In genomic region chr3:123449986-123450474, GRCh38 we compare ENCODE assay signal across 10 cellular contexts. TPM values are rescaled to one million over a fixed set of nuclear protein-coding genes. Genes with fewer than 3 reads are reported as not detected.
DNase-seq lines count a peak whose midpoint lies in the region; ATAC-seq, FAIRE-seq and TF ChIP-seq lines count a peak whose summit lies in the region.
"Had no signal": no experiment of that assay in that cellular context is flagged by ENCODE, and none has a peak within 500 bp of the region (broad histone marks: within the 10 kb centered on the region; RNA-seq: fewer than 3 reads in every experiment).

No MANE protein-coding gene starts in this region.

- intact Hi-C loops in HepG2 (cut with micrococcal nuclease; ENCODE audit: unreplicated experiment) = no loop called here

- DNase-seq in DMS 273 (lab: John Stamatoyannopoulos, UW; ENCODE audit: unreplicated experiment) (peak; percentile 61), DMS 273 treated with DMSO at 0.1 percent for 48 hours (lab: John Stamatoyannopoulos, UW) (no peak), brain microvascular endothelial cell (no peak), HepG2 (ENCODE audit: low spot score) (no peak), SIG-M5 (lab: John Stamatoyannopoulos, UW) (no peak)

- H3K4me1 ChIP-seq in HepG2 (ENCODE audit: insufficient read depth, low read length) (peaks cover 20% of the 10 kb centered on the region), subcutaneous abdominal adipose tissue (ENCODE audit: control insufficient read depth in 5 of 5, insufficient read depth in 5 of 5, low read length in 5 of 5) (peaks cover 0 to 53% (median 45%) of the 10 kb centered on the region in 5 donors)

- CTCF ChIA-PET in HepG2 (lab: Yijun Ruan, JAX; ENCODE audit: low intra/inter-chr PET ratio, low total read pairs) = no interaction called here

- FAIRE-seq in HepG2 (lab: Jason Lieb, UNC) = no peak

- peak overlapping the region; percentile 56 for H3K4me3 ChIP-seq in brain microvascular endothelial cell (ENCODE audit: low read depth, low read length)
- H3K4me3 ChIP-seq in HepG2 (replicated peaks in 1 of 3; ENCODE audit: insufficient read depth in 1 of 3, low read depth in 2 of 3, low read length in 3 of 3) = peak overlapping the region in 1 of 3 experiments; percentile 73; a peak in 2 of 6 replicates
- peak overlapping the region in 4 of 5 donors; percentile 49 to 69 (median 58) for H3K4me3 ChIP-seq in subcutaneous abdominal adipose tissue (ENCODE audit: low read depth in 1 of 5, low read length in 5 of 5)

- TF ChIP-seq POLR2A in HepG2 (IDR thresholded peaks at IDR 0.05; ENCODE audit: insufficient read depth in 1 of 2, low read depth in 2 of 2, low read length in 2 of 2) = no peak

- no peaks in the 10 kb centered on the region for H4K20me1 ChIP-seq in HepG2 (ENCODE audit: insufficient read depth, low read length)

- H3K9ac ChIP-seq in HepG2 (ENCODE audit: insufficient read depth, low read depth, low read length) (no peak overlapping the region), subcutaneous abdominal adipose tissue (ENCODE audit: low read length in 5 of 5) (no peak overlapping the region)

- peak overlapping the region; percentile 73 for H3K4me2 ChIP-seq in HepG2 (ENCODE audit: low read depth, low read length)

- no TSS peak for BruUV-seq in HepG2 (replicated peaks; lab: Mats Ljungman, UMichigan)

- no peak for TF ChIP-seq EP300 in HepG2 (IDR thresholded peaks at IDR 0.05; ENCODE audit: low read depth in 2 of 2, low read length in 2 of 2)
- no peak for TF ChIP-seq EP300 in HepG2 (CRISPR knock-in tag; IDR thresholded peaks at IDR 0.05; ENCODE audit: borderline replicate concordance)

- no peak for TF ChIP-seq CTCF in brain microvascular endothelial cell (IDR thresholded peaks at IDR 0.05; ENCODE audit: low read depth, low read length, missing control alignments)
- no peak for TF ChIP-seq CTCF in HepG2 (CRISPR knock-in tag; IDR thresholded peaks at IDR 0.05)

- H3K36me3 ChIP-seq in brain microvascular endothelial cell (replicated peaks) (no peaks in the 10 kb centered on the region), HepG2 (replicated peaks in 1 of 2; ENCODE audit: control insufficient read depth in 1 of 2, insufficient read depth in 2 of 2, low read length in 2 of 2) (no peaks in the 10 kb centered on the region), subcutaneous abdominal adipose tissue (ENCODE audit: control insufficient read depth in 5 of 5, insufficient read depth in 5 of 5, low read length in 5 of 5) (no peaks in the 10 kb centered on the region)

- H2AFZ ChIP-seq in HepG2 (ENCODE audit: low read length) = no peak overlapping the region

- WGBS in HepG2 (ENCODE audit: low lambda C conversion rate) = 46% methylated on average over 31 of the region's 31 CpGs

- ATAC-seq in HepG2 (no peak), GM21360 (IDR thresholded peaks at IDR 0.05; ENCODE audit: unreplicated experiment) (no peak), GM21529 (IDR thresholded peaks at IDR 0.05; ENCODE audit: unreplicated experiment) (no peak)

- POLR2A ChIA-PET in HepG2 (lab: Yijun Ruan, JAX) = no interaction called here

- H3K27ac ChIP-seq in brain microvascular endothelial cell = no peak overlapping the region
- no peak overlapping the region for H3K27ac ChIP-seq in HepG2 (ENCODE audit: extremely low read length, insufficient read depth, low read length)
- H3K27ac ChIP-seq in subcutaneous abdominal adipose tissue (ENCODE audit: low read depth, low read length) = no peak overlapping the region
- H3K27ac ChIP-seq: 22Rv1 had no signal

- in situ Hi-C loops in brain microvascular endothelial cell (cut with HindIII; ENCODE audit: low pct_ligation_motif_present, low sequenced_read_pairs) (no loop called here), HepG2 (cut with HindIII; ENCODE audit: extremely low pct_ligation_motif_present, low pct_unique_long_range_greater_than_20kb) (no loop called here)

- no peaks in the 10 kb centered on the region for H3K9me3 ChIP-seq in HepG2 (ENCODE audit: low read length)
- H3K9me3 ChIP-seq in subcutaneous abdominal adipose tissue (ENCODE audit: control insufficient read depth in 5 of 5, low read length in 5 of 5) = no peaks in the 10 kb centered on the region

- H3K27me3 ChIP-seq in brain microvascular endothelial cell (replicated peaks) (peaks cover 48% of the 10 kb centered on the region), HepG2 (ENCODE audit: control insufficient read depth in 1 of 2, insufficient read depth in 2 of 2, low read length in 2 of 2) (peaks cover 0 to 21% of the 10 kb centered on the region in 2 experiments; a peak in 3 of 5 replicates), subcutaneous abdominal adipose tissue (ENCODE audit: control insufficient read depth in 5 of 5, insufficient read depth in 4 of 5, low read length in 5 of 5) (peaks cover 0 to 11% (median 0%) of the 10 kb centered on the region in 5 donors)

- no peaks in the 10 kb centered on the region for H3K79me2 ChIP-seq in HepG2 (ENCODE audit: insufficient read depth, low read length)

- TF ChIP-seq RAD21 in HepG2 (CRISPR knock-in tag; IDR thresholded peaks at IDR 0.05) = no peak

TF ChIP-seq in HepG2, 621 proteins besides CTCF, POLR2A, EP300 and RAD21:
- TF ChIP-seq ZNF264 (CRISPR knock-in tag; IDR thresholded peaks at IDR 0.05) (no peak), HNRNPK (IDR thresholded peaks at IDR 0.05; ENCODE audit: low read depth, low read length, poor library complexity, severe bottlenecking) (peak; percentile 55)

RNA-seq across cellular contexts. Expression of gene ADCY5, which starts 1.1 kb away (rescaled TPM):
- total RNA-seq in HepG2 (2016; rRNA removed; fragmentation: Illumina TruSeq; extraction: Trizol) = not detected in 2 replicates
- not detected in 2 replicates for total RNA-seq in HepG2 (2016; cell fraction: cytosol; rRNA removed; fragmentation: Illumina TruSeq; extraction: Trizol; ENCODE audit: low read depth)
- total RNA-seq in HepG2 (2016; cell fraction: insoluble cytoplasmic fraction; rRNA removed; fragmentation: Illumina TruSeq; extraction: Trizol) = not detected in 2 replicates
- total RNA-seq in HepG2 (2016; cell fraction: membrane; rRNA removed; fragmentation: Illumina TruSeq; extraction: Trizol) = not detected in 2 replicates
- total RNA-seq in HepG2 (2016; cell fraction: nucleus; rRNA removed; fragmentation: Illumina TruSeq; extraction: Trizol) = not detected in 2 replicates
- not detected in 2 replicates for polyA plus RNA-seq in HepG2 (2011; rRNA removed)
- not detected in 2 replicates for polyA plus RNA-seq in HepG2 (2011; cell fraction: cytosol; rRNA removed)
- polyA plus RNA-seq in HepG2 (2011; cell fraction: nucleus; rRNA removed) = 0.12 TPM in 1 of 2 replicates, not detected in the other
- polyA plus RNA-seq in HepG2 (2012) = 0.04 and 0.05 TPM in 2 replicates
- polyA plus RNA-seq in HepG2 (2016; cell fraction: cytosol; fragmentation: Illumina TruSeq; extraction: Trizol; ENCODE audit: low read depth) = not detected in 2 replicates
- 0.17 TPM in 1 of 2 replicates, not detected in the other for polyA plus RNA-seq in HepG2 (2016; cell fraction: insoluble cytoplasmic fraction; fragmentation: Illumina TruSeq; extraction: Trizol; ENCODE audit: low read depth)
- polyA plus RNA-seq in HepG2 (2016; cell fraction: membrane; fragmentation: Illumina TruSeq; extraction: Trizol; ENCODE audit: low read depth) = not detected in 2 replicates
- polyA plus RNA-seq in HepG2 (2016; cell fraction: nucleus; fragmentation: Illumina TruSeq; extraction: Trizol; ENCODE audit: insufficient read depth, low read depth) = not detected in 2 replicates
- polyA minus RNA-seq in HepG2 (2011; rRNA and poly(A)+ RNA removed; ENCODE audit: low replicate concordance) = 0.82 TPM in 1 of 2 replicates, not detected in the other
- not detected in 2 replicates for polyA minus RNA-seq in HepG2 (2011; cell fraction: cytosol; rRNA and poly(A)+ RNA removed)
- not detected in 2 replicates for polyA minus RNA-seq in HepG2 (2011; cell fraction: nucleus; rRNA and poly(A)+ RNA removed)
- total RNA-seq: RPMI7951 had no signal
